Comparison of ENCODE assay signal across 16 cellular contexts in genomic region chr17:67492251-67492740, GRCh38.
DNase-seq lines count a peak whose midpoint lies in the region; ATAC-seq and TF ChIP-seq lines count a peak whose summit lies in the region.
"Had no signal": no experiment of that assay in that cellular context is flagged by ENCODE, and none has a peak within 500 bp of the region (broad histone marks: within the 10 kb centered on the region; RNA-seq: fewer than 3 reads in every experiment).

No MANE protein-coding gene starts in this region.

- H3F3A ChIP-seq in SK-N-SH (replicated peaks; ENCODE audit: insufficient read depth) (peaks cover 18% of the 10 kb centered on the region), smooth muscle cell (ENCODE audit: low read depth) (peaks cover 24% of the 10 kb centered on the region)

- no peak overlapping the region for H3K18ac ChIP-seq in neuronal stem cell (ENCODE audit: low read length)

- H2AFZ ChIP-seq in SK-N-SH (ENCODE audit: low read depth) (no peak overlapping the region), smooth muscle cell (ENCODE audit: low read depth) (no peak overlapping the region), neuronal stem cell (ENCODE audit: low read length) (no peak overlapping the region)

- POLR2A ChIA-PET in SK-N-SH (lab: Yijun Ruan, JAX), result interaction anchor here (2.1 kb wide), 1 partner anchor 107 kb away, joined by 9 read pairs; no protein-coding TSS in a partner anchor

- no peak overlapping the region for H3K23ac ChIP-seq in neuronal stem cell (ENCODE audit: low read depth, low read length, poor library complexity)

- no peak for TF ChIP-seq CTCF in SK-N-SH (IDR thresholded peaks at IDR 0.05)
- no peak for TF ChIP-seq CTCF in esophagus muscularis mucosa (IDR thresholded peaks at IDR 0.05)
- TF ChIP-seq CTCF in smooth muscle cell (IDR thresholded peaks at IDR 0.05; ENCODE audit: borderline replicate concordance, insufficient read depth, poor library complexity, severe bottlenecking), result no peak
- no peak for TF ChIP-seq CTCF in spleen (IDR thresholded peaks at IDR 0.05 in 8 of 11, conservative IDR thresholded peaks at IDR 0.05 in 3 of 11)

- no peak overlapping the region for H3K4me3 ChIP-seq in SK-N-SH (ENCODE audit: low read depth in 2 of 2, low read length in 1 of 2)
- H3K4me3 ChIP-seq in esophagus muscularis mucosa, result no peak overlapping the region
- no peak overlapping the region for H3K4me3 ChIP-seq in smooth muscle cell
- no peak overlapping the region for H3K4me3 ChIP-seq in neuronal stem cell (ENCODE audit: low read length in 2 of 2)
- no peak overlapping the region for H3K4me3 ChIP-seq in spleen
- H3K4me3 ChIP-seq: adrenal gland had no signal

- H3K27ac Mint-ChIP-seq in T-helper 17 cell, result peak overlapping the region; percentile 34

- H3K14ac ChIP-seq in neuronal stem cell (ENCODE audit: low read length), result no peak overlapping the region

- peak overlapping the region; percentile 36 for H3K4me3 Mint-ChIP-seq in T-helper 17 cell

- no peak overlapping the region for H4K8ac ChIP-seq in neuronal stem cell (ENCODE audit: low read depth, low read length)

- H3K4me2 ChIP-seq in SK-N-SH (no peak overlapping the region), smooth muscle cell (peak overlapping the region; percentile 27), neuronal stem cell (ENCODE audit: insufficient read depth, low read length, poor library complexity, severe bottlenecking) (no peak overlapping the region)

- H2BK15ac ChIP-seq in neuronal stem cell (ENCODE audit: low read length), result no peak overlapping the region

- H3K9ac ChIP-seq in SK-N-SH, result no peak overlapping the region
- no peak overlapping the region for H3K9ac ChIP-seq in smooth muscle cell (ENCODE audit: low read depth)
- no peak overlapping the region for H3K9ac ChIP-seq in neuronal stem cell (ENCODE audit: low read depth, low read length, poor library complexity)

- H3K79me2 ChIP-seq in SK-N-SH (ENCODE audit: insufficient read depth) (peaks cover 3% of the 10 kb centered on the region; the same call in 1 of the 2 replicates), smooth muscle cell (ENCODE audit: low read depth) (peaks cover 14% of the 10 kb centered on the region)

- H3K4me1 Mint-ChIP-seq in T-helper 17 cell, result peaks cover 29% of the 10 kb centered on the region

- CTCF ChIA-PET in SK-N-SH (lab: Yijun Ruan, JAX), result interaction anchor here (1.1 to 11.2 kb wide), 6 partner anchors 17 to 115 kb away, joined by 3 to 96 read pairs (median 24); partner anchors contain the start of gene PITPNC1

- H2BK5ac ChIP-seq in neuronal stem cell (ENCODE audit: low read length), result no peak overlapping the region

- peaks cover 5% of the 10 kb centered on the region; the same call in 1 of the 2 replicates for H4K20me1 ChIP-seq in SK-N-SH (ENCODE audit: insufficient read depth)
- peaks cover 24% of the 10 kb centered on the region for H4K20me1 ChIP-seq in smooth muscle cell (ENCODE audit: low read depth)

- no peaks in the 10 kb centered on the region for H3K27me3 Mint-ChIP-seq in T-helper 17 cell

- H4K91ac ChIP-seq in neuronal stem cell (ENCODE audit: low read depth, low read length, poor library complexity), result no peak overlapping the region

- intact Hi-C loops in esophagus muscularis mucosa (cut with DNase I) (no loop called here), spleen (cut with DNase I; ENCODE audit: low total_unique reads) (no loop called here)

- H3K4ac ChIP-seq in neuronal stem cell (ENCODE audit: low read length), result no peak overlapping the region

- TF ChIP-seq EP300 in SK-N-SH (IDR thresholded peaks at IDR 0.05; ENCODE audit: borderline replicate concordance in 1 of 2, low read depth in 1 of 2, low read length in 1 of 2), result no peak
- TF ChIP-seq EP300 in esophagus muscularis mucosa (IDR thresholded peaks at IDR 0.05), result no peak

- DNase-seq in SK-N-SH, result no peak
- no peak for DNase-seq in T-helper 17 cell
- DNase-seq in esophagus muscularis mucosa (ENCODE audit: extremely low spot score), result no peak
- no peak for DNase-seq in smooth muscle cell (lab: John Stamatoyannopoulos, UW; ENCODE audit: unreplicated experiment)
- DNase-seq in germinal center (ENCODE audit: low spot score), result no peak
- DNase-seq in neuronal stem cell (ENCODE audit: low spot score), result no peak
- DNase-seq in spleen, result no peak
- DNase-seq: 8988T, Calu3, Kasumi-1, kidney glomerular epithelial cell, NCI-H1930, NCI-H774 had no signal

- no peaks in the 10 kb centered on the region for H3K79me1 ChIP-seq in neuronal stem cell (ENCODE audit: low read depth, low read length)

- no peaks in the 10 kb centered on the region for H3K9me2 ChIP-seq in SK-N-SH

- H2BK12ac ChIP-seq in neuronal stem cell (ENCODE audit: low read length), result no peak overlapping the region

- WGBS in SK-N-SH (ENCODE audit: low lambda C conversion rate), result 82% methylated on average over 5 of the region's 5 CpGs
- WGBS in esophagus muscularis mucosa, result 68% methylated on average over 5 of the region's 5 CpGs
- WGBS in smooth muscle cell (ENCODE audit: low lambda C conversion rate), result 54% methylated on average over 5 of the region's 5 CpGs
- WGBS in neuronal stem cell (ENCODE audit: extremely low coverage in 2 of 2, insufficient read length in 2 of 2, insufficient replicate concordance in 1 of 2), 2 donors, result no CpG with 5 or more reads among the region's 5 CpGs
- 61 to 70% (median 67%) methylated on average over 5 of the region's 5 CpGs for WGBS in spleen, 5 donors

- no peaks in the 10 kb centered on the region for H3K27me3 ChIP-seq in SK-N-SH (ENCODE audit: insufficient read depth)
- no peaks in the 10 kb centered on the region for H3K27me3 ChIP-seq in esophagus muscularis mucosa
- no peaks in the 10 kb centered on the region for H3K27me3 ChIP-seq in smooth muscle cell (ENCODE audit: low read depth)
- H3K27me3 ChIP-seq in neuronal stem cell (ENCODE audit: control insufficient read depth in 3 of 3, insufficient read depth in 3 of 3, low read depth in 1 of 3, low read length in 3 of 3), result no peaks in the 10 kb centered on the region
- H3K27me3 ChIP-seq in spleen (replicated peaks in 1 of 7), result no peaks in the 10 kb centered on the region
- H3K27me3 ChIP-seq: adrenal gland had no signal

- H3K36me3 ChIP-seq in SK-N-SH (replicated peaks in 1 of 2; ENCODE audit: control insufficient read depth in 1 of 2, insufficient read depth in 2 of 2, low read length in 1 of 2) (no peaks in the 10 kb centered on the region), esophagus muscularis mucosa (no peaks in the 10 kb centered on the region), smooth muscle cell (ENCODE audit: low read depth) (no peaks in the 10 kb centered on the region), neuronal stem cell (replicated peaks in 1 of 2; ENCODE audit: control insufficient read depth in 2 of 2, insufficient read depth in 2 of 2, low read length in 2 of 2) (no peaks in the 10 kb centered on the region), spleen (no peaks in the 10 kb centered on the region)
- H3K36me3 ChIP-seq: adrenal gland had no signal

- H3K27ac ChIP-seq in SK-N-SH (ENCODE audit: low read depth in 2 of 2, low read length in 1 of 2) (peak overlapping the region; percentile 84 to 92; a peak in 2 of 4 replicates), esophagus muscularis mucosa (replicated peaks in 1 of 4) (peak overlapping the region; percentile 76 to 88 (median 85)), smooth muscle cell (ENCODE audit: low read depth) (peak overlapping the region; percentile 18), neuronal stem cell (replicated peaks; ENCODE audit: low read length) (no peak overlapping the region), spleen (no peak overlapping the region)
- H3K27ac ChIP-seq: HL-60 had no signal

- H3K9me3 ChIP-seq in SK-N-SH (no peaks in the 10 kb centered on the region), T-helper 17 cell (ENCODE audit: control insufficient read depth, low read length, poor library complexity, severe bottlenecking) (no peaks in the 10 kb centered on the region), esophagus muscularis mucosa (no peaks in the 10 kb centered on the region), smooth muscle cell (replicated peaks; ENCODE audit: low read depth) (no peaks in the 10 kb centered on the region), neuronal stem cell (replicated peaks in 1 of 2; ENCODE audit: control insufficient read depth in 2 of 2, insufficient read depth in 1 of 2, low read depth in 1 of 2, low read length in 2 of 2) (no peaks in the 10 kb centered on the region), spleen (peaks cover 0 to 10% (median 0%) of the 10 kb centered on the region in 8 donors)
- H3K9me3 ChIP-seq: adrenal gland had no signal

- no peak overlapping the region for H2AK5ac ChIP-seq in neuronal stem cell (ENCODE audit: low read depth, low read length)

- no peak for TF ChIP-seq RAD21 in SK-N-SH (IDR thresholded peaks at IDR 0.05; ENCODE audit: low read length)

- H2BK120ac ChIP-seq in neuronal stem cell (ENCODE audit: low read depth, low read length), result no peak overlapping the region

- no peaks in the 10 kb centered on the region for H3K36me3 Mint-ChIP-seq in T-helper 17 cell (ENCODE audit: low read depth)

- H3K4me1 ChIP-seq in SK-N-SH (ENCODE audit: control insufficient read depth in 1 of 2, insufficient read depth in 2 of 2, low read depth in 1 of 2, low read length in 1 of 2) (peaks cover 12 to 35% of the 10 kb centered on the region in 2 experiments), esophagus muscularis mucosa (peaks cover 35 to 63% (median 52%) of the 10 kb centered on the region in 4 donors), smooth muscle cell (ENCODE audit: low read depth) (peaks cover 29% of the 10 kb centered on the region), neuronal stem cell (ENCODE audit: control insufficient read depth in 2 of 2, insufficient read depth in 1 of 2, low read depth in 1 of 2, low read length in 2 of 2) (peaks cover 10 to 17% of the 10 kb centered on the region in 2 donors), spleen (peaks cover 8 to 71% (median 26%) of the 10 kb centered on the region in 6 donors)

- no peak for TF ChIP-seq POLR2A in esophagus muscularis mucosa (IDR thresholded peaks at IDR 0.05; ENCODE audit: low read depth)
- no peak for TF ChIP-seq POLR2A in spleen (IDR thresholded peaks at IDR 0.05)

- ATAC-seq in SK-N-SH treated with all-trans-retinoic acid at 6 μM for 48 hours (no peak), T-helper 17 cell (no peak)

TF ChIP-seq in SK-N-SH, 30 proteins besides CTCF, POLR2A, EP300 and RAD21 (continues in another document):
- no peak for TF ChIP-seq YY1 (IDR thresholded peaks at IDR 0.05; ENCODE audit: low read depth)
- TF ChIP-seq JUND (IDR thresholded peaks at IDR 0.05), result no peak

TF ChIP-seq in SK-N-SH treated with all-trans-retinoic acid at 6 μM for 48 hours, 23 proteins besides CTCF, POLR2A, EP300 and RAD21:
- TF ChIP-seq ZFP30 (CRISPR knock-in tag; IDR thresholded peaks at IDR 0.05), result no peak

Comparison
In these comparisons a context has a peak if more than half of its experiments do, and no peak if none do; other contexts are left out.
1. H3K27ac ChIP-seq: peak in SK-N-SH (2 of 2), esophagus muscularis mucosa (4 of 4) and smooth muscle cell (single experiment); none in neuronal stem cell (single experiment) and spleen (0 of 8).